Comparison of ENCODE assay signal across 24 cellular contexts in genomic region chr11:65973439-65974110, GRCh38. TPM values are rescaled to one million over a fixed set of nuclear protein-coding genes. Genes with fewer than 3 reads are reported as not detected.
DNase-seq lines count a peak whose midpoint lies in the region; ATAC-seq, FAIRE-seq and TF ChIP-seq lines count a peak whose summit lies in the region.
"Had no signal": no experiment of that assay in that cellular context is flagged by ENCODE, and none has a peak within 500 bp of the region (broad histone marks: within the 10 kb centered on the region; RNA-seq: fewer than 3 reads in every experiment).

No MANE protein-coding gene starts in this region.

- no peak for DNase-seq in activated naive CD4-positive, alpha-beta T cell treated with anti-CD3 and anti-CD28 coated beads, Interleukin-2, amount 50 U/mL, for 72 hours (ENCODE audit: low spot score in 2 of 2)
- DNase-seq in activated naive CD4-positive, alpha-beta T cell treated with Interleukin-2 at 50 U/mL for 16 hours = no peak
- DNase-seq in RWPE2 (ENCODE audit: low spot score) (no peak), endothelial cell of umbilical vein (ENCODE audit: low read depth, low spot score) (no peak), stromal cell of bone marrow (ENCODE audit: low read depth) (peak; percentile 33), testis (no peak), RPMI8226 (no peak)
- DNase-seq: activated CD4-positive, alpha-beta T cell treated with anti-CD3 and anti-CD28 coated beads, Interleukin-2, amount 50 U/mL, for 48 hours; activated T-cell treated with anti-CD3 and anti-CD28 coated beads, Interleukin-2, amount 50 U/mL, for 48 hours; adrenal gland; CD8-positive, alpha-beta T cell; endodermal cell; KBM-7; lower lobe of right lung; NCI-H1105 treated with DMSO at 0.1 percent for 48 hours; NCI-H2171; NCI-H82; PC-9; uterus had no signal

- H3K27ac ChIP-seq in RWPE2 (ENCODE audit: poor library complexity, severe bottlenecking) = no peak overlapping the region
- H3K27ac ChIP-seq in endothelial cell of umbilical vein (ENCODE audit: insufficient read depth, low read depth, low read length) = no peak overlapping the region
- no peak overlapping the region for H3K27ac ChIP-seq in testis
- H3K27ac ChIP-seq: adrenal gland, lower lobe of right lung, PC-9, uterus had no signal

- no peaks in the 10 kb centered on the region for H3K9me1 ChIP-seq in endothelial cell of umbilical vein (replicated peaks; ENCODE audit: control insufficient read depth, extremely low read depth, insufficient read depth, low read length)

- H3K9me3 Mint-ChIP-seq in activated naive CD4-positive, alpha-beta T cell treated with anti-CD3 and anti-CD28 coated beads, Interleukin-2, amount 50 U/mL, for 72 hours = no peaks in the 10 kb centered on the region
- H3K9me3 Mint-ChIP-seq: CD8-positive, alpha-beta T cell; endodermal cell had no signal

- no peak overlapping the region for H2AFZ ChIP-seq in endothelial cell of umbilical vein (ENCODE audit: low read depth, low read length)
- H2AFZ ChIP-seq: PC-9 had no signal

- intact Hi-C loops in endothelial cell of umbilical vein (cut with micrococcal nuclease) (no loop called here), testis (cut with DNase I; ENCODE audit: low total_unique reads) (no loop called here)

- no peak for FAIRE-seq in endothelial cell of umbilical vein (lab: Jason Lieb, UNC)

- H3K9ac ChIP-seq in endothelial cell of umbilical vein (replicated peaks; ENCODE audit: extremely low read depth, insufficient read depth, low read length) = no peak overlapping the region

- no peak for TF ChIP-seq CTCF in RWPE2 (IDR thresholded peaks at IDR 0.05; ENCODE audit: poor library complexity, severe bottlenecking)
- no peak for TF ChIP-seq CTCF in endothelial cell of umbilical vein (IDR thresholded peaks at IDR 0.05; ENCODE audit: extremely low read depth in 1 of 2, insufficient read depth in 1 of 2, low read depth in 1 of 2, low read length in 2 of 2)
- no peak for TF ChIP-seq CTCF in testis (IDR thresholded peaks at IDR 0.05)

- H3K4me1 ChIP-seq in RWPE2 (ENCODE audit: insufficient read depth, poor library complexity, severe bottlenecking) (no peaks in the 10 kb centered on the region), endothelial cell of umbilical vein (ENCODE audit: control insufficient read depth, extremely low read depth, insufficient read depth, low read length) (no peaks in the 10 kb centered on the region), testis (peaks cover 19% of the 10 kb centered on the region)
- H3K4me1 ChIP-seq: adrenal gland, uterus had no signal

- CTCF ChIA-PET in endothelial cell of umbilical vein (lab: Charles Lee) = interaction anchor here (0.7 to 1.4 kb wide), 3 partner anchors 71 to 248 kb away, joined by 3 to 7 read pairs (median 4); no protein-coding TSS in a partner anchor

- no peak for ATAC-seq in activated naive CD4-positive, alpha-beta T cell treated with anti-CD3 and anti-CD28 coated beads, Interleukin-2, amount 50 U/mL, for 72 hours
- ATAC-seq in RWPE2 (ENCODE audit: low read depth) (peak; percentile 63), HG03139 (IDR thresholded peaks at IDR 0.05; ENCODE audit: unreplicated experiment) (no peak)
- ATAC-seq: CD8-positive, alpha-beta T cell; lower lobe of right lung; sciatic nerve had no signal

- dilution Hi-C loops in endothelial cell of umbilical vein (cut with MboI; ENCODE audit: extremely low pct_ligation_motif_present, low sequenced_read_pairs) = no loop called here

- H3K79me2 ChIP-seq in endothelial cell of umbilical vein (ENCODE audit: control insufficient read depth, insufficient read depth, low read length) = no peaks in the 10 kb centered on the region

- no TSS peak for BruUV-seq in endothelial cell of umbilical vein (replicated peaks; lab: Mats Ljungman, UMichigan)

- no peak overlapping the region for H3K4me2 ChIP-seq in endothelial cell of umbilical vein (ENCODE audit: insufficient read depth, low read length)
- H3K4me2 ChIP-seq: PC-9 had no signal

- no peak overlapping the region for H3K4me3 ChIP-seq in RWPE2 (ENCODE audit: severe bottlenecking)
- H3K4me3 ChIP-seq in endothelial cell of umbilical vein (replicated peaks in 1 of 3; ENCODE audit: insufficient read depth in 1 of 3, low read depth in 1 of 3, low read length in 3 of 3) = no peak overlapping the region
- H3K4me3 ChIP-seq in testis = no peak overlapping the region
- H3K4me3 ChIP-seq: adrenal gland, lower lobe of right lung, PC-9, uterus had no signal

- TF ChIP-seq POLR2A in endothelial cell of umbilical vein (IDR thresholded peaks at IDR 0.05; ENCODE audit: low read depth, low read length) (no peak), testis (IDR thresholded peaks at IDR 0.05) (no peak)

- H3K36me3 ChIP-seq in RWPE2 (ENCODE audit: low read depth) (peaks cover 49% of the 10 kb centered on the region), endothelial cell of umbilical vein (ENCODE audit: control insufficient read depth in 2 of 2, extremely low read depth in 1 of 2, insufficient read depth in 2 of 2, low read length in 2 of 2) (peaks cover 7 to 39% of the 10 kb centered on the region in 2 experiments), testis (ENCODE audit: low read depth, missing control alignments) (no peaks in the 10 kb centered on the region)
- H3K36me3 ChIP-seq: uterus had no signal

- H3K27me3 ChIP-seq in RWPE2 (ENCODE audit: insufficient read depth, poor library complexity, severe bottlenecking) = no peaks in the 10 kb centered on the region
- no peaks in the 10 kb centered on the region for H3K27me3 ChIP-seq in endothelial cell of umbilical vein (ENCODE audit: control insufficient read depth in 2 of 2, insufficient read depth in 2 of 2, low read length in 2 of 2)
- H3K27me3 ChIP-seq in testis = no peaks in the 10 kb centered on the region
- H3K27me3 ChIP-seq: adrenal gland, uterus had no signal

- H3K9me3 ChIP-seq in RWPE2 (ENCODE audit: severe bottlenecking) = no peaks in the 10 kb centered on the region
- H3K9me3 ChIP-seq in endothelial cell of umbilical vein (replicated peaks; ENCODE audit: control insufficient read depth, insufficient read depth, low read length) = no peaks in the 10 kb centered on the region
- no peaks in the 10 kb centered on the region for H3K9me3 ChIP-seq in testis
- H3K9me3 ChIP-seq: adrenal gland, lower lobe of right lung, uterus had no signal

- POLR2A ChIA-PET in endothelial cell of umbilical vein (lab: Charles Lee) = no interaction called here

- H3K36me3 Mint-ChIP-seq in activated naive CD4-positive, alpha-beta T cell treated with anti-CD3 and anti-CD28 coated beads, Interleukin-2, amount 50 U/mL, for 72 hours = peaks cover 0 to 8% of the 10 kb centered on the region in 2 donors

- H3K27ac Mint-ChIP-seq in activated naive CD4-positive, alpha-beta T cell treated with anti-CD3 and anti-CD28 coated beads, Interleukin-2, amount 50 U/mL, for 72 hours = peak overlapping the region; percentile 58 to 70
- H3K27ac Mint-ChIP-seq: CD8-positive, alpha-beta T cell; endodermal cell had no signal

- no peaks in the 10 kb centered on the region for H4K20me1 ChIP-seq in endothelial cell of umbilical vein (replicated peaks; ENCODE audit: control insufficient read depth, extremely low read depth, insufficient read depth, low read length)

- 94 to 95% methylated on average over 12 to 13 of the region's 13 CpGs for WGBS in testis, 2 donors

RNA-seq across cellular contexts. Expression of gene SART1, which starts 12.0 kb away (rescaled TPM):
- 10 to 100 TPM; 53.1 to 60.2 TPM for total RNA-seq in activated naive CD4-positive, alpha-beta T cell treated with anti-CD3 and anti-CD28 coated beads, Interleukin-2, amount 50 U/mL, for 72 hours
- total RNA-seq in endothelial cell of umbilical vein = 58.9 and 62.7 TPM in 2 replicates
- polyA plus RNA-seq in endothelial cell of umbilical vein = 17.3 and 21.8 TPM in 2 replicates
- 27.7 and 37.3 TPM in 2 replicates for polyA plus RNA-seq in endothelial cell of umbilical vein (2011; cell fraction: cytosol; rRNA removed)
- polyA plus RNA-seq in endothelial cell of umbilical vein (2011; cell fraction: nucleus; rRNA removed) = 42.7 and 51.2 TPM in 2 replicates
- 40.1 and 62.1 TPM in 2 replicates for polyA plus RNA-seq in endothelial cell of umbilical vein (2012)
- 15.3 and 18.8 TPM in 2 replicates for polyA minus RNA-seq in endothelial cell of umbilical vein
- 16.8 TPM for polyA minus RNA-seq in endothelial cell of umbilical vein (2011; cell fraction: cytosol; rRNA and poly(A)+ RNA removed)
- polyA minus RNA-seq in endothelial cell of umbilical vein (2011; cell fraction: nucleus; rRNA and poly(A)+ RNA removed) = 9.5 and 17.6 TPM in 2 replicates
- 100 to 1,000 TPM in 1 of 2 donors, 10 to 100 TPM in 1; 81.1 to 102 TPM for total RNA-seq in testis
- polyA plus RNA-seq in testis (ENCODE audit: insufficient read depth, low read depth, low replicate concordance) = 56.8 TPM

RNA-seq across cellular contexts. Expression of gene TSGA10IP, which starts 28.3 kb away (rescaled TPM):
- not detected for total RNA-seq in activated naive CD4-positive, alpha-beta T cell treated with anti-CD3 and anti-CD28 coated beads, Interleukin-2, amount 50 U/mL, for 72 hours
- not detected in 2 replicates for total RNA-seq in endothelial cell of umbilical vein
- not detected in 2 replicates for polyA plus RNA-seq in endothelial cell of umbilical vein
- polyA plus RNA-seq in endothelial cell of umbilical vein (2011; cell fraction: cytosol; rRNA removed) = not detected in 2 replicates
- not detected in 2 replicates for polyA plus RNA-seq in endothelial cell of umbilical vein (2011; cell fraction: nucleus; rRNA removed)
- not detected in 2 replicates for polyA plus RNA-seq in endothelial cell of umbilical vein (2012)
- polyA minus RNA-seq in endothelial cell of umbilical vein = not detected in 2 replicates
- polyA minus RNA-seq in endothelial cell of umbilical vein (2011; cell fraction: cytosol; rRNA and poly(A)+ RNA removed) = not detected
- polyA minus RNA-seq in endothelial cell of umbilical vein (2011; cell fraction: nucleus; rRNA and poly(A)+ RNA removed) = not detected in 2 replicates
- total RNA-seq in testis = 1 to 10 TPM; 5.4 to 5.5 TPM
- 17.8 TPM for polyA plus RNA-seq in testis (ENCODE audit: insufficient read depth, low read depth, low replicate concordance)
- total RNA-seq: CD8-positive, alpha-beta T cell; cerebellum; glomerular endothelial cell; lower lobe of right lung; osteocyte; PC-9; sciatic nerve; uterus had no signal

RNA-seq across cellular contexts. Expression of gene EIF1AD, which starts 28.4 kb away (rescaled TPM):
- 10 to 100 TPM; 47.5 to 86.8 TPM for total RNA-seq in activated naive CD4-positive, alpha-beta T cell treated with anti-CD3 and anti-CD28 coated beads, Interleukin-2, amount 50 U/mL, for 72 hours
- total RNA-seq in endothelial cell of umbilical vein = 39.7 and 42.4 TPM in 2 replicates
- polyA plus RNA-seq in endothelial cell of umbilical vein = 35.7 and 39.3 TPM in 2 replicates
- 35.2 and 35.3 TPM in 2 replicates for polyA plus RNA-seq in endothelial cell of umbilical vein (2011; cell fraction: cytosol; rRNA removed)
- polyA plus RNA-seq in endothelial cell of umbilical vein (2011; cell fraction: nucleus; rRNA removed) = 30.8 and 32.6 TPM in 2 replicates
- 24.0 and 26.1 TPM in 2 replicates for polyA plus RNA-seq in endothelial cell of umbilical vein (2012)
- polyA minus RNA-seq in endothelial cell of umbilical vein = 58.8 and 70.1 TPM in 2 replicates
- polyA minus RNA-seq in endothelial cell of umbilical vein (2011; cell fraction: cytosol; rRNA and poly(A)+ RNA removed) = 27.9 TPM
- 11.9 and 14.0 TPM in 2 replicates for polyA minus RNA-seq in endothelial cell of umbilical vein (2011; cell fraction: nucleus; rRNA and poly(A)+ RNA removed)
- total RNA-seq in testis = 10 to 100 TPM; 43.2 to 46.5 TPM
- polyA plus RNA-seq in testis (ENCODE audit: insufficient read depth, low read depth, low replicate concordance) = 42.5 TPM

RNA-seq across cellular contexts. Expression of gene BANF1, which starts 28.7 kb away (rescaled TPM):
- 100 to 1,000 TPM; 242 to 310 TPM for total RNA-seq in activated naive CD4-positive, alpha-beta T cell treated with anti-CD3 and anti-CD28 coated beads, Interleukin-2, amount 50 U/mL, for 72 hours
- 246 and 269 TPM in 2 replicates for total RNA-seq in endothelial cell of umbilical vein
- 367 and 376 TPM in 2 replicates for polyA plus RNA-seq in endothelial cell of umbilical vein
- polyA plus RNA-seq in endothelial cell of umbilical vein (2011; cell fraction: cytosol; rRNA removed) = 265 and 357 TPM in 2 replicates
- 128 and 134 TPM in 2 replicates for polyA plus RNA-seq in endothelial cell of umbilical vein (2011; cell fraction: nucleus; rRNA removed)
- polyA plus RNA-seq in endothelial cell of umbilical vein (2012) = 213 and 282 TPM in 2 replicates
- 112 and 123 TPM in 2 replicates for polyA minus RNA-seq in endothelial cell of umbilical vein
- polyA minus RNA-seq in endothelial cell of umbilical vein (2011; cell fraction: cytosol; rRNA and poly(A)+ RNA removed) = 76.7 TPM
- polyA minus RNA-seq in endothelial cell of umbilical vein (2011; cell fraction: nucleus; rRNA and poly(A)+ RNA removed) = 25.3 and 32.3 TPM in 2 replicates
- 100 to 1,000 TPM; 105 to 133 TPM for total RNA-seq in testis
- 193 TPM for polyA plus RNA-seq in testis (ENCODE audit: insufficient read depth, low read depth, low replicate concordance)

RNA-seq across cellular contexts. Expression of gene CST6, which starts 38.2 kb away (rescaled TPM):
- total RNA-seq in activated naive CD4-positive, alpha-beta T cell treated with anti-CD3 and anti-CD28 coated beads, Interleukin-2, amount 50 U/mL, for 72 hours = under 1 TPM in 1 of 2 donors, not detected in 1; 0.43 TPM
- total RNA-seq in endothelial cell of umbilical vein (0.46 and 0.92 TPM in 2 replicates), testis (10 to 100 TPM in 1 of 2 donors, 1 to 10 TPM in 1; 6.6 to 11.9 TPM)
- polyA plus RNA-seq in endothelial cell of umbilical vein (2.2 and 2.5 TPM in 2 replicates), testis (ENCODE audit: insufficient read depth, low read depth, low replicate concordance) (3.0 TPM)
- 0.74 and 1.1 TPM in 2 replicates for polyA plus RNA-seq in endothelial cell of umbilical vein (2011; cell fraction: cytosol; rRNA removed)
- polyA plus RNA-seq in endothelial cell of umbilical vein (2011; cell fraction: nucleus; rRNA removed) = 0.36 TPM in 1 of 2 replicates, not detected in the other
- polyA plus RNA-seq in endothelial cell of umbilical vein (2012) = not detected in 2 replicates
- polyA minus RNA-seq in endothelial cell of umbilical vein = 0.93 TPM in 1 of 2 replicates, not detected in the other
- polyA minus RNA-seq in endothelial cell of umbilical vein (2011; cell fraction: cytosol; rRNA and poly(A)+ RNA removed) = not detected
- polyA minus RNA-seq in endothelial cell of umbilical vein (2011; cell fraction: nucleus; rRNA and poly(A)+ RNA removed) = not detected in 2 replicates
- total RNA-seq: CD8-positive, alpha-beta T cell; cerebellum; osteocyte had no signal
